In the genomic region with DNA sequence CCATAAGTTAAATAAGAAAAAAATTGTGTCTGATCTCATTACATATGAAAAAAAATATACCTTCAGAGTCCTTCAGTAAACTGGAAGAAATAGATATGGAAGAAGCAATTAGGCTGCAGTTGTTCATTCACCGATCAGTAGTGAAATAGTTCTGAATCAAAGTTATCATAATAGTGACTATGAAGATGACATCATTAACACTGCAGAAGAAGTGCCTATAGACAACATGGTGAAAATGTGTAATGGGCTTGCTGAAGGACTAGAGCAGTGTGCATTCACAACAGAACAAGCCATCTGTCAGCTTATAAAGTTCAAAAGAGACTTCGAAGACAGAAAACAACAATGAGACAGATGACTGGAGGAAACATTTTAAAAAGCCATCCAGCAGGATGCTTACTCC, we compare ENCODE assay signal across 23 cellular contexts.
DNase-seq lines count a peak whose midpoint lies in the region; ATAC-seq and TF ChIP-seq lines count a peak whose summit lies in the region.
"Had no signal": no experiment of that assay in that cellular context is flagged by ENCODE, and none has a peak within 500 bp of the region (broad histone marks: within the 10 kb centered on the region; RNA-seq: fewer than 3 reads in every experiment).

No MANE protein-coding gene starts in this region.

- no peaks in the 10 kb centered on the region for H3K27me3 ChIP-seq in ACC112 (ENCODE audit: insufficient read depth, low read length)
- no peaks in the 10 kb centered on the region for H3K27me3 ChIP-seq in PC-3 (ENCODE audit: low read length)
- no peaks in the 10 kb centered on the region for H3K27me3 ChIP-seq in foreskin keratinocyte
- no peaks in the 10 kb centered on the region for H3K27me3 ChIP-seq in upper lobe of left lung
- H3K27me3 ChIP-seq: BE2C, MG63, Peyer's patch, SJCRH30 had no signal

- CTCF ChIA-PET in HEK293 (lab: Yijun Ruan, JAX) (no interaction called here), PC-3 (lab: Charles Lee) (no interaction called here)

- H3K4me3 ChIP-seq in ACC112 (ENCODE audit: low read depth, low read length) (no peak overlapping the region), HEK293 (ENCODE audit: low read depth, low read length) (no peak overlapping the region), PC-3 (ENCODE audit: low read length) (no peak overlapping the region), upper lobe of left lung (no peak overlapping the region)
- H3K4me3 ChIP-seq: GM12878, GM23338, K562, MG63, Peyer's patch, SJCRH30 had no signal

- no peak overlapping the region for H3K4me2 ChIP-seq in PC-3 (ENCODE audit: low read length)
- H3K4me2 ChIP-seq: GM23338 had no signal

- H2AFZ ChIP-seq in ACC112 (ENCODE audit: low read length, unreplicated experiment) (no peak overlapping the region), PC-3 (ENCODE audit: low read length) (no peak overlapping the region)
- H2AFZ ChIP-seq: GM23338 had no signal

- H3K36me3 ChIP-seq in ACC112 (ENCODE audit: insufficient read depth, low read length) (no peaks in the 10 kb centered on the region), HEK293 (ENCODE audit: control insufficient read depth in 2 of 2, insufficient read depth in 1 of 2, low read length in 2 of 2) (no peaks in the 10 kb centered on the region), PC-3 (ENCODE audit: low read depth, low read length) (no peaks in the 10 kb centered on the region), upper lobe of left lung (no peaks in the 10 kb centered on the region)
- H3K36me3 ChIP-seq: BE2C, Peyer's patch, SJCRH30 had no signal

- ATAC-seq in PC-3, result no peak
- no peak for ATAC-seq in foreskin keratinocyte
- no peak for ATAC-seq in upper lobe of left lung (ENCODE audit: low FRiP score in 2 of 2)
- ATAC-seq: GM12878, GM23338, HCT116, K562 had no signal

- no peak overlapping the region for H3K9ac ChIP-seq in PC-3 (ENCODE audit: low read length)

- WGBS in upper lobe of left lung, 2 donors, result 93 to 98% methylated on average over 2 of the region's 2 CpGs

- H3K79me2 ChIP-seq in ACC112 (ENCODE audit: control insufficient read depth, insufficient read depth, low read length, unreplicated experiment) (no peaks in the 10 kb centered on the region), PC-3 (ENCODE audit: low read length) (no peaks in the 10 kb centered on the region)

- H3K9me3 ChIP-seq in HEK293 (ENCODE audit: control insufficient read depth, insufficient read depth, low read depth, low read length) (no peaks in the 10 kb centered on the region), PC-3 (ENCODE audit: low read length) (no peaks in the 10 kb centered on the region), upper lobe of left lung (no peaks in the 10 kb centered on the region)
- H3K9me3 ChIP-seq: BE2C, Peyer's patch, SJCRH30 had no signal

- no TSS peak for BruUV-seq in PC-3 (replicated peaks; lab: Mats Ljungman, UMichigan)

- intact Hi-C loops in PC-3 (cut with micrococcal nuclease), result no loop called here

- TF ChIP-seq POLR2A in upper lobe of left lung (IDR thresholded peaks at IDR 0.05), result no peak

- POLR2A ChIA-PET in HEK293 (lab: Yijun Ruan, JAX) (no interaction called here), PC-3 (lab: Charles Lee; ENCODE audit: unreplicated experiment) (no interaction called here)

- no peak for DNase-seq in PC-3
- DNase-seq in foreskin keratinocyte, result no peak
- no peak for DNase-seq in activated CD4-positive, alpha-beta T cell treated with anti-CD3 and anti-CD28 coated beads, Interleukin-2, amount 50 U/mL, for 1 hour
- DNase-seq in germinal center (ENCODE audit: low spot score), result no peak
- no peak for DNase-seq in upper lobe of left lung
- DNase-seq in T-helper 9 cell, result no peak
- DNase-seq: BE2C, DMS79 treated with DMSO at 0.1 percent for 48 hours, NCI-H1417 treated with DMSO at 0.1 percent for 48 hours, NCI-H187, NCI-H2107, NCI-H226, NCI-H82, Peyer's patch, SJCRH30, T-helper 1 cell had no signal

- peaks cover 27% of the 10 kb centered on the region for H3K4me1 ChIP-seq in ACC112 (ENCODE audit: control insufficient read depth, insufficient read depth, low read length, unreplicated experiment)
- no peaks in the 10 kb centered on the region for H3K4me1 ChIP-seq in HEK293 (ENCODE audit: control insufficient read depth, insufficient read depth, low read length)
- peaks cover 34% of the 10 kb centered on the region for H3K4me1 ChIP-seq in PC-3 (ENCODE audit: insufficient read depth, low read length)
- peaks cover 9% of the 10 kb centered on the region for H3K4me1 ChIP-seq in foreskin keratinocyte
- H3K4me1 ChIP-seq in upper lobe of left lung, result no peaks in the 10 kb centered on the region
- H3K4me1 ChIP-seq: BE2C, Peyer's patch had no signal

- H4K20me1 ChIP-seq in PC-3 (ENCODE audit: low read length), result no peaks in the 10 kb centered on the region

- H3K27ac ChIP-seq in ACC112 (ENCODE audit: low read depth, low read length), result peak overlapping the region; percentile 86
- no peak overlapping the region for H3K27ac ChIP-seq in HEK293 (ENCODE audit: extremely low read depth, low read depth, low read length)
- H3K27ac ChIP-seq in PC-3 (ENCODE audit: low read length), result peak overlapping the region; percentile 55; the same call in 1 of the 2 replicates
- H3K27ac ChIP-seq in foreskin keratinocyte, result peak overlapping the region; percentile 30
- no peak overlapping the region for H3K27ac ChIP-seq in upper lobe of left lung
- H3K27ac ChIP-seq: Peyer's patch, SJCRH30 had no signal

- TF ChIP-seq EP300 in upper lobe of left lung (IDR thresholded peaks at IDR 0.05), result no peak

- H3K9me2 ChIP-seq in PC-3 (replicated peaks; ENCODE audit: low read length), result no peaks in the 10 kb centered on the region

- TF ChIP-seq CTCF in HEK293 (tag by site-specific recombination; IDR thresholded peaks at IDR 0.05) (no peak), PC-3 (conservative IDR thresholded peaks at IDR 0.05; ENCODE audit: low read depth, low read length) (no peak), foreskin keratinocyte (conservative IDR thresholded peaks at IDR 0.05) (no peak), upper lobe of left lung (IDR thresholded peaks at IDR 0.05) (no peak)

- no peaks in the 10 kb centered on the region for H3F3A ChIP-seq in PC-3 (ENCODE audit: low read length, unreplicated experiment)

TF ChIP-seq in HEK293, 187 proteins besides CTCF, POLR2A, EP300 and RAD21:
- TF ChIP-seq, protein P1, sequence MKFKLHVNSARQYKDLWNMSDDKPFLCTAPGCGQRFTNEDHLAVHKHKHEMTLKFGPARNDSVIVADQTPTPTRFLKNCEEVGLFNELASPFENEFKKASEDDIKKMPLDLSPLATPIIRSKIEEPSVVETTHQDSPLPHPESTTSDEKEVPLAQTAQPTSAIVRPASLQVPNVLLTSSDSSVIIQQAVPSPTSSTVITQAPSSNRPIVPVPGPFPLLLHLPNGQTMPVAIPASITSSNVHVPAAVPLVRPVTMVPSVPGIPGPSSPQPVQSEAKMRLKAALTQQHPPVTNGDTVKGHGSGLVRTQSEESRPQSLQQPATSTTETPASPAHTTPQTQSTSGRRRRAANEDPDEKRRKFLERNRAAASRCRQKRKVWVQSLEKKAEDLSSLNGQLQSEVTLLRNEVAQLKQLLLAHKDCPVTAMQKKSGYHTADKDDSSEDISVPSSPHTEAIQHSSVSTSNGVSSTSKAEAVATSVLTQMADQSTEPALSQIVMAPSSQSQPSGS (tag by site-specific recombination; IDR thresholded peaks at IDR 0.05; ENCODE audit: low read depth), result peak; percentile 67
- TF ChIP-seq, protein P2, sequence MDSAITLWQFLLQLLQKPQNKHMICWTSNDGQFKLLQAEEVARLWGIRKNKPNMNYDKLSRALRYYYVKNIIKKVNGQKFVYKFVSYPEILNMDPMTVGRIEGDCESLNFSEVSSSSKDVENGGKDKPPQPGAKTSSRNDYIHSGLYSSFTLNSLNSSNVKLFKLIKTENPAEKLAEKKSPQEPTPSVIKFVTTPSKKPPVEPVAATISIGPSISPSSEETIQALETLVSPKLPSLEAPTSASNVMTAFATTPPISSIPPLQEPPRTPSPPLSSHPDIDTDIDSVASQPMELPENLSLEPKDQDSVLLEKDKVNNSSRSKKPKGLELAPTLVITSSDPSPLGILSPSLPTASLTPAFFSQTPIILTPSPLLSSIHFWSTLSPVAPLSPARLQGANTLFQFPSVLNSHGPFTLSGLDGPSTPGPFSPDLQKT (IDR thresholded peaks at IDR 0.05; ENCODE audit: borderline replicate concordance, low read depth, low read length), result no peak

Comparison
In these comparisons a context has a peak if more than half of its experiments do, and no peak if none do; other contexts are left out.
1. H3K27ac ChIP-seq: peak in ACC112 (single experiment), PC-3 (single experiment) and foreskin keratinocyte (single experiment); none in HEK293 (single experiment) and upper lobe of left lung (0 of 4).